In the genomic region with DNA sequence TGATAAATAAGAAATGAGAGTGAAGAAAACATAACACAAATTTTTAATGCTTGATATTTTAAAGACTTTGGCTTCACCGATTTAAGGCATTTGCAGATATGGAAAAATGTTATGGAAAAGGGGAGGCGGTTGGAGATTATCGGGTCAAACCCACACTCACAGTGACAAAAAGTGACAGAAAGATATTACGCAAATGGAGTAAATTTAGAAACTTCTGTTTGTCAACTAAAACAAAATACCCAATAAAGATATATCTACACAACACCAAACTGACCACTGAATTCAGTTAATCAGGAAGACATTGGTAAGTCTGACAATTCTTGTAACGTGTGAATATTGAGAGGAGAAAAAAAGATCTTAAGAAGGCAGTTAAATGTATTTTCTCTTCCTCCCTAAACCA, we compare ENCODE assay signal across 10 cellular contexts. TPM values are rescaled to one million over a fixed set of nuclear protein-coding genes. Genes with fewer than 3 reads are reported as not detected.
A peak's percentile ranks its signal among the peaks of the same experiment; 100 is the strongest.
DNase-seq lines count a peak whose midpoint lies in the region; ATAC-seq and TF ChIP-seq lines count a peak whose summit lies in the region.
"Had no signal": no experiment of that assay in that cellular context is flagged by ENCODE, and none has a peak within 500 bp of the region (broad histone marks: within the 10 kb centered on the region; RNA-seq: fewer than 3 reads in every experiment).

No MANE protein-coding gene starts in this region.

- no peak for TF ChIP-seq CTCF in tibial artery (IDR thresholded peaks at IDR 0.05)

- CTCF ChIA-PET in activated naive CD4-positive, alpha-beta T cell treated with anti-CD3 and anti-CD28 coated beads for 36 hours (lab: Charles Lee) = no interaction called here

- peaks cover 0 to 52% (median 15%) of the 10 kb centered on the region in 4 donors for H3K4me1 ChIP-seq in tibial artery

- no peaks in the 10 kb centered on the region for H3K36me3 ChIP-seq in tibial artery

- no peaks in the 10 kb centered on the region for H3K27me3 ChIP-seq in tibial artery

- peaks cover 49% of the 10 kb centered on the region for H3K4me1 Mint-ChIP-seq in activated naive CD4-positive, alpha-beta T cell treated with anti-CD3 and anti-CD28 coated beads for 36 hours (ENCODE audit: low read depth)
- peaks cover 36% of the 10 kb centered on the region for H3K4me1 Mint-ChIP-seq in activated T-helper 17 cell treated with anti-CD3 and anti-CD28 coated beads, Interleukin-2, amount 50 U/mL, for 72 hours
- peaks cover 67 to 84% of the 10 kb centered on the region in 2 donors for H3K4me1 Mint-ChIP-seq in immature natural killer cell

- H3K9me3 ChIP-seq in tibial artery = no peaks in the 10 kb centered on the region

- H3K4me3 Mint-ChIP-seq in activated naive CD4-positive, alpha-beta T cell treated with anti-CD3 and anti-CD28 coated beads for 36 hours = peak overlapping the region; percentile 36
- H3K4me3 Mint-ChIP-seq in activated T-helper 17 cell treated with anti-CD3 and anti-CD28 coated beads, Interleukin-2, amount 50 U/mL, for 72 hours = peak overlapping the region; percentile 96
- H3K4me3 Mint-ChIP-seq in immature natural killer cell = peak overlapping the region; percentile 90 to 99 (median 99)

- no peaks in the 10 kb centered on the region for H3K9me3 Mint-ChIP-seq in activated naive CD4-positive, alpha-beta T cell treated with anti-CD3 and anti-CD28 coated beads for 36 hours
- no peaks in the 10 kb centered on the region for H3K9me3 Mint-ChIP-seq in activated T-helper 17 cell treated with anti-CD3 and anti-CD28 coated beads, Interleukin-2, amount 50 U/mL, for 72 hours
- no peaks in the 10 kb centered on the region for H3K9me3 Mint-ChIP-seq in immature natural killer cell

- H3K27ac Mint-ChIP-seq in activated naive CD4-positive, alpha-beta T cell treated with anti-CD3 and anti-CD28 coated beads for 36 hours = no peak overlapping the region
- H3K27ac Mint-ChIP-seq in activated T-helper 17 cell treated with anti-CD3 and anti-CD28 coated beads, Interleukin-2, amount 50 U/mL, for 72 hours = peak overlapping the region; percentile 91
- peak overlapping the region; percentile 46 to 97 (median 92) for H3K27ac Mint-ChIP-seq in immature natural killer cell

- peak overlapping the region; percentile 70 to 88 for H3K4me3 ChIP-seq in tibial artery

- no peaks in the 10 kb centered on the region for H3K27me3 Mint-ChIP-seq in activated naive CD4-positive, alpha-beta T cell treated with anti-CD3 and anti-CD28 coated beads for 36 hours (ENCODE audit: low read depth)
- no peaks in the 10 kb centered on the region for H3K27me3 Mint-ChIP-seq in activated T-helper 17 cell treated with anti-CD3 and anti-CD28 coated beads, Interleukin-2, amount 50 U/mL, for 72 hours
- H3K27me3 Mint-ChIP-seq in immature natural killer cell (ENCODE audit: low read depth in 3 of 3) = peaks cover 6 to 18% (median 10%) of the 10 kb centered on the region in 3 donors

- DNase-seq in activated naive CD4-positive, alpha-beta T cell treated with anti-CD3 and anti-CD28 coated beads for 36 hours = no peak
- no peak for DNase-seq in activated naive CD4-positive, alpha-beta T cell (lab: John Stamatoyannopoulos, UW)
- DNase-seq in immature natural killer cell (no peak), tibial artery (no peak), mesenteric fat pad (ENCODE audit: low spot score) (no peak), NAMALWA (ENCODE audit: low spot score) (no peak), cerebellar cortex (ENCODE audit: low spot score) (no peak)
- DNase-seq: GOT3, NCI-H2107 had no signal

- H3K36me3 Mint-ChIP-seq in activated naive CD4-positive, alpha-beta T cell treated with anti-CD3 and anti-CD28 coated beads for 36 hours (ENCODE audit: low read depth) = peaks cover 1% of the 10 kb centered on the region
- peaks cover 40% of the 10 kb centered on the region for H3K36me3 Mint-ChIP-seq in activated T-helper 17 cell treated with anti-CD3 and anti-CD28 coated beads, Interleukin-2, amount 50 U/mL, for 72 hours (ENCODE audit: low read depth)
- no peaks in the 10 kb centered on the region for H3K36me3 Mint-ChIP-seq in immature natural killer cell

- H3K27ac ChIP-seq in tibial artery = peak overlapping the region; percentile 98

- intact Hi-C loops in activated naive CD4-positive, alpha-beta T cell treated with anti-CD3 and anti-CD28 coated beads for 36 hours (cut with micrococcal nuclease) = no loop called here
- intact Hi-C loops in tibial artery (cut with DNase I; ENCODE audit: low total_unique reads) = loop anchor here (5.0 to 10.0 kb wide), 2 partner anchors 122 to 255 kb away; no protein-coding TSS in a partner anchor

- no peak for ATAC-seq in activated T-helper 17 cell treated with anti-CD3 and anti-CD28 coated beads, Interleukin-2, amount 50 U/mL, for 72 hours (replicated peaks)

RNA-seq across cellular contexts. Expression of a gene that starts 2.5 kb away (rescaled TPM):
- total RNA-seq in activated naive CD4-positive, alpha-beta T cell treated with anti-CD3 and anti-CD28 coated beads for 36 hours = 10 to 100 TPM; 56.3 to 63.3 TPM
- total RNA-seq in activated T-helper 17 cell treated with anti-CD3 and anti-CD28 coated beads, Interleukin-2, amount 50 U/mL, for 72 hours = 10 to 100 TPM; 90.7 to 92.5 TPM
- polyA plus RNA-seq in immature natural killer cell = 100 to 1,000 TPM in 2 of 3 donors, 10 to 100 TPM in 1; 81.1 to 158 (median 103) TPM
- 63.7 TPM for total RNA-seq in mesenteric fat pad

Comparison
In these comparisons a context has a peak if more than half of its experiments do, and no peak if none do; other contexts are left out.
1. H3K4me3 Mint-ChIP-seq: peak in every context shown above with its lines; median percentile 99 in immature natural killer cell; 96 in activated T-helper 17 cell treated with anti-CD3 and anti-CD28 coated beads, Interleukin-2, amount 50 U/mL, for 72 hours; 36 in activated naive CD4-positive, alpha-beta T cell treated with anti-CD3 and anti-CD28 coated beads for 36 hours.